1 cellular context compared by ENCODE assay signal in genomic region chr13:37869756-37870488, GRCh38.
TF ChIP-seq lines count a peak whose summit lies in the region.

Gene TRPC4, minus strand, starts transcription at chr13:37869772. Its CDS starts 86,439 bp downstream, at chr13:37783333.

TF ChIP-seq in IMR-90, 13 proteins besides CTCF, POLR2A, EP300 and RAD21:
- TF ChIP-seq BHLHE40 (IDR thresholded peaks at IDR 0.05; ENCODE audit: low read depth, low read length): no peak
- no peak for TF ChIP-seq MXI1 (IDR thresholded peaks at IDR 0.05; ENCODE audit: borderline replicate concordance, low read depth, low read length)
- no peak for TF ChIP-seq CEBPB (IDR thresholded peaks at IDR 0.05; ENCODE audit: low read depth, low read length)
- TF ChIP-seq NFE2L2 (IDR thresholded peaks at IDR 0.05; ENCODE audit: low read depth, low read length): no peak
- no peak for TF ChIP-seq CHD1 (IDR thresholded peaks at IDR 0.05; ENCODE audit: low read depth, low read length)
- TF ChIP-seq MAFK (IDR thresholded peaks at IDR 0.05; ENCODE audit: low read depth, low read length): no peak
- TF ChIP-seq FOS (IDR thresholded peaks at IDR 0.05; ENCODE audit: low read depth, low read length): no peak
- TF ChIP-seq, protein P1, sequence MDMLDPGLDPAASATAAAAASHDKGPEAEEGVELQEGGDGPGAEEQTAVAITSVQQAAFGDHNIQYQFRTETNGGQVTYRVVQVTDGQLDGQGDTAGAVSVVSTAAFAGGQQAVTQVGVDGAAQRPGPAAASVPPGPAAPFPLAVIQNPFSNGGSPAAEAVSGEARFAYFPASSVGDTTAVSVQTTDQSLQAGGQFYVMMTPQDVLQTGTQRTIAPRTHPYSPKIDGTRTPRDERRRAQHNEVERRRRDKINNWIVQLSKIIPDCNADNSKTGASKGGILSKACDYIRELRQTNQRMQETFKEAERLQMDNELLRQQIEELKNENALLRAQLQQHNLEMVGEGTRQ (IDR thresholded peaks at IDR 0.05; ENCODE audit: low read depth, low read length): no peak
- TF ChIP-seq, protein P2, sequence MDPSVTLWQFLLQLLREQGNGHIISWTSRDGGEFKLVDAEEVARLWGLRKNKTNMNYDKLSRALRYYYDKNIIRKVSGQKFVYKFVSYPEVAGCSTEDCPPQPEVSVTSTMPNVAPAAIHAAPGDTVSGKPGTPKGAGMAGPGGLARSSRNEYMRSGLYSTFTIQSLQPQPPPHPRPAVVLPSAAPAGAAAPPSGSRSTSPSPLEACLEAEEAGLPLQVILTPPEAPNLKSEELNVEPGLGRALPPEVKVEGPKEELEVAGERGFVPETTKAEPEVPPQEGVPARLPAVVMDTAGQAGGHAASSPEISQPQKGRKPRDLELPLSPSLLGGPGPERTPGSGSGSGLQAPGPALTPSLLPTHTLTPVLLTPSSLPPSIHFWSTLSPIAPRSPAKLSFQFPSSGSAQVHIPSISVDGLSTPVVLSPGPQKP (IDR thresholded peaks at IDR 0.05; ENCODE audit: borderline replicate concordance, low read depth, low read length): no peak
- no peak for TF ChIP-seq SMC3 (IDR thresholded peaks at IDR 0.05; ENCODE audit: low read depth, low read length)
- no peak; the same call in 1 of the 2 replicates for TF ChIP-seq MAZ (IDR thresholded peaks at IDR 0.05; ENCODE audit: borderline replicate concordance, low read depth, low read length)
- no peak for TF ChIP-seq RCOR1 (IDR thresholded peaks at IDR 0.05; ENCODE audit: insufficient replicate concordance, low read length)
- TF ChIP-seq RFX5 (IDR thresholded peaks at IDR 0.05; ENCODE audit: low read depth, low read length): no peak
